Comparison of ENCODE assay signal across 18 cellular contexts in the genomic region with DNA sequence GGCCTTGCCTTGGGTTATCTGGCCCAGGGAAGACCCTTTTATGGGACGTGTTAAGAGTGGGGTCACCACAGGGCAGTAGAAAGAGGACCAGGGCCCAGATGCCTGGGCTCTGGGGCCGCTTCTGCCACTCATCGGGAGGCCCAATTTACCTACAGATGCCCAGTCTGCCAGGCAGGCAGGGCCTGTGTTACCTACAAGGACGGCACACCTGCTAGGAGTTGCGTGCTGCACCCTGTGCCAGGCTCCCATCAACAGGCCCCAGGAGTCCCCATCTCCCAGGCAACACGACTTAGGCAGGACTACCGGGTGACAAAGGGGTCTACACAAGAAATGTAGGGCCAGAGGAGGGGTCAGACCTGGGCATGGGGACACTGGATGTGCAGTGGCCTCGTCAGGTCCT. TPM values are rescaled to one million over a fixed set of nuclear protein-coding genes. Genes with fewer than 3 reads are reported as not detected.
A peak's percentile ranks its signal among the peaks of the same experiment; 100 is the strongest.
DNase-seq lines count a peak whose midpoint lies in the region; ATAC-seq and TF ChIP-seq lines count a peak whose summit lies in the region.
"Had no signal": no experiment of that assay in that cellular context is flagged by ENCODE, and none has a peak within 500 bp of the region (broad histone marks: within the 10 kb centered on the region; RNA-seq: fewer than 3 reads in every experiment).

No MANE protein-coding gene starts in this region.

- no peak for ATAC-seq in activated CD4-positive, alpha-beta T cell treated with anti-CD3 and anti-CD28 coated beads for 36 hours
- ATAC-seq in natural killer cell (no peak), HG02870 (IDR thresholded peaks at IDR 0.05; ENCODE audit: unreplicated experiment) (no peak)
- no peak for ATAC-seq in natural killer cell treated with Interleukin-12 subunit alpha and Interleukin-12 subunit beta and Interleukin-15 and Interleukin-18, amount 100 ng/mL, for 72 hours
- ATAC-seq: A549, PC-3 had no signal

- H3K9me3 ChIP-seq in transverse colon, result no peaks in the 10 kb centered on the region
- H3K9me3 ChIP-seq: A549, adrenal gland, vagina had no signal

- DNase-seq in activated CD4-positive, alpha-beta T cell treated with anti-CD3 and anti-CD28 coated beads for 36 hours, result no peak
- no peak for DNase-seq in activated CD4-positive, alpha-beta T cell treated with anti-CD3 and anti-CD28 coated beads, Interleukin-2, amount 10 ng/mL, durations not matched to agents 24 days and 14 days
- peak; percentile 7 for DNase-seq in natural killer cell
- no peak for DNase-seq in natural killer cell treated with Interleukin-12 subunit alpha and Interleukin-12 subunit beta and Interleukin-15 and Interleukin-18, amount 100 ng/mL, for 72 hours (ENCODE audit: low spot score)
- DNase-seq in islet precursor cell, result peak; percentile 36
- peak; percentile 3 for DNase-seq in transverse colon
- DNase-seq in stimulated activated naive CD4-positive, alpha-beta T cell treated with Interleukin-2 at 50 U/mL for 16 hours (lab: John Stamatoyannopoulos, UW), result no peak
- DNase-seq: central memory CD4-positive, alpha-beta T cell; NCI-H1092; PC-3; stimulated activated naive CD4-positive, alpha-beta T cell had no signal

- TF ChIP-seq CTCF in natural killer cell (IDR thresholded peaks at IDR 0.05) (no peak), transverse colon (IDR thresholded peaks at IDR 0.05) (no peak)

- TF ChIP-seq POLR2A in transverse colon (IDR thresholded peaks at IDR 0.05), result no peak

- H3K4me3 Mint-ChIP-seq in activated CD4-positive, alpha-beta T cell treated with anti-CD3 and anti-CD28 coated beads for 36 hours, result no peak overlapping the region
- H3K4me3 Mint-ChIP-seq in activated CD4-positive, alpha-beta T cell treated with anti-CD3 and anti-CD28 coated beads, Interleukin-2, amount 10 ng/mL, durations not matched to agents 24 days and 14 days, result no peak overlapping the region
- H3K4me3 Mint-ChIP-seq in natural killer cell, result no peak overlapping the region
- no peak overlapping the region for H3K4me3 Mint-ChIP-seq in natural killer cell treated with Interleukin-12 subunit alpha and Interleukin-12 subunit beta and Interleukin-15 and Interleukin-18, amount 100 ng/mL, for 72 hours

- no peaks in the 10 kb centered on the region for H3K4me1 Mint-ChIP-seq in activated CD4-positive, alpha-beta T cell treated with anti-CD3 and anti-CD28 coated beads for 36 hours
- no peaks in the 10 kb centered on the region for H3K4me1 Mint-ChIP-seq in activated CD4-positive, alpha-beta T cell treated with anti-CD3 and anti-CD28 coated beads, Interleukin-2, amount 10 ng/mL, durations not matched to agents 24 days and 14 days
- H3K4me1 Mint-ChIP-seq in natural killer cell, result peaks cover 0 to 33% of the 10 kb centered on the region in 2 donors
- H3K4me1 Mint-ChIP-seq in natural killer cell treated with Interleukin-12 subunit alpha and Interleukin-12 subunit beta and Interleukin-15 and Interleukin-18, amount 100 ng/mL, for 72 hours (ENCODE audit: low read depth in 2 of 2), result peaks cover 0 to 12% of the 10 kb centered on the region in 2 donors

- intact Hi-C loops in activated CD4-positive, alpha-beta T cell treated with anti-CD3 and anti-CD28 coated beads for 36 hours (cut with DNase I, micrococcal nuclease), result no loop called here
- intact Hi-C loops in activated CD4-positive, alpha-beta T cell treated with anti-CD3 and anti-CD28 coated beads, Interleukin-2, amount 10 ng/mL, durations not matched to agents 24 days and 14 days (cut with micrococcal nuclease), result no loop called here
- intact Hi-C loops in natural killer cell (cut with micrococcal nuclease) (no loop called here), transverse colon (cut with DNase I; ENCODE audit: low total_unique reads) (no loop called here)

- no peaks in the 10 kb centered on the region for H3K9me3 Mint-ChIP-seq in activated CD4-positive, alpha-beta T cell treated with anti-CD3 and anti-CD28 coated beads for 36 hours (ENCODE audit: low read depth)
- H3K9me3 Mint-ChIP-seq in activated CD4-positive, alpha-beta T cell treated with anti-CD3 and anti-CD28 coated beads, Interleukin-2, amount 10 ng/mL, durations not matched to agents 24 days and 14 days, result no peaks in the 10 kb centered on the region
- no peaks in the 10 kb centered on the region for H3K9me3 Mint-ChIP-seq in natural killer cell
- H3K9me3 Mint-ChIP-seq in natural killer cell treated with Interleukin-12 subunit alpha and Interleukin-12 subunit beta and Interleukin-15 and Interleukin-18, amount 100 ng/mL, for 72 hours, result no peaks in the 10 kb centered on the region

- H3K27ac Mint-ChIP-seq in activated CD4-positive, alpha-beta T cell treated with anti-CD3 and anti-CD28 coated beads for 36 hours, result peak overlapping the region; percentile 59
- H3K27ac Mint-ChIP-seq in activated CD4-positive, alpha-beta T cell treated with anti-CD3 and anti-CD28 coated beads, Interleukin-2, amount 10 ng/mL, durations not matched to agents 24 days and 14 days, result no peak overlapping the region
- H3K27ac Mint-ChIP-seq in natural killer cell, result peak overlapping the region in 1 of 2 donors; percentile 45
- H3K27ac Mint-ChIP-seq in natural killer cell treated with Interleukin-12 subunit alpha and Interleukin-12 subunit beta and Interleukin-15 and Interleukin-18, amount 100 ng/mL, for 72 hours, result peak overlapping the region in 1 of 2 donors; percentile 41

- WGBS in transverse colon (ENCODE audit: low coverage in 1 of 2), 2 donors, result 95% methylated on average over 8 of the region's 8 CpGs; no CpG with 5 or more reads in 1 of the 2 donors

- in situ Hi-C loops in transverse colon (cut with MboI; ENCODE audit: low pct_ligation_motif_present in 1 of 4, low pct_unique_long_range_greater_than_20kb in 1 of 4, low sequenced_read_pairs in 3 of 4), result no loop called here

- CTCF ChIA-PET in activated CD4-positive, alpha-beta T cell treated with anti-CD3 and anti-CD28 coated beads for 36 hours (lab: Charles Lee), result no interaction called here

- no peaks in the 10 kb centered on the region for H3K27me3 ChIP-seq in transverse colon
- H3K27me3 ChIP-seq: adrenal gland, vagina had no signal

- H3K36me3 Mint-ChIP-seq in activated CD4-positive, alpha-beta T cell treated with anti-CD3 and anti-CD28 coated beads for 36 hours (ENCODE audit: low read depth), result peaks cover 55% of the 10 kb centered on the region
- H3K36me3 Mint-ChIP-seq in activated CD4-positive, alpha-beta T cell treated with anti-CD3 and anti-CD28 coated beads, Interleukin-2, amount 10 ng/mL, durations not matched to agents 24 days and 14 days (ENCODE audit: low read depth), result peaks cover 62% of the 10 kb centered on the region
- H3K36me3 Mint-ChIP-seq in natural killer cell, result no peaks in the 10 kb centered on the region
- peaks cover 10% of the 10 kb centered on the region for H3K36me3 Mint-ChIP-seq in natural killer cell treated with Interleukin-12 subunit alpha and Interleukin-12 subunit beta and Interleukin-15 and Interleukin-18, amount 100 ng/mL, for 72 hours

- TF ChIP-seq EP300 in transverse colon (IDR thresholded peaks at IDR 0.05; ENCODE audit: low read depth), result no peak

- H3K27me3 Mint-ChIP-seq in activated CD4-positive, alpha-beta T cell treated with anti-CD3 and anti-CD28 coated beads for 36 hours, result no peaks in the 10 kb centered on the region
- no peaks in the 10 kb centered on the region for H3K27me3 Mint-ChIP-seq in activated CD4-positive, alpha-beta T cell treated with anti-CD3 and anti-CD28 coated beads, Interleukin-2, amount 10 ng/mL, durations not matched to agents 24 days and 14 days
- no peaks in the 10 kb centered on the region for H3K27me3 Mint-ChIP-seq in natural killer cell (ENCODE audit: low read depth in 2 of 2)
- H3K27me3 Mint-ChIP-seq in natural killer cell treated with Interleukin-12 subunit alpha and Interleukin-12 subunit beta and Interleukin-15 and Interleukin-18, amount 100 ng/mL, for 72 hours, result no peaks in the 10 kb centered on the region

- no peaks in the 10 kb centered on the region for H3K4me1 ChIP-seq in transverse colon
- H3K4me1 ChIP-seq: A549, adrenal gland, parathyroid adenoma, vagina had no signal

- H3K27ac ChIP-seq in transverse colon, result no peak overlapping the region
- H3K27ac ChIP-seq: A549, adrenal gland, C4-2B, KMS-11, parathyroid adenoma, vagina had no signal

- peaks cover 0 to 86% (median 44%) of the 10 kb centered on the region in 4 donors for H3K36me3 ChIP-seq in transverse colon

- no peak overlapping the region for H3K4me3 ChIP-seq in transverse colon
- H3K4me3 ChIP-seq: A549, adrenal gland, vagina had no signal

- POLR2A ChIA-PET in activated CD4-positive, alpha-beta T cell treated with anti-CD3 and anti-CD28 coated beads for 36 hours (lab: Charles Lee), result no interaction called here

RNA-seq across cellular contexts. Expression of gene WDR1, which starts 34.6 kb away (rescaled TPM):
- 100 to 1,000 TPM; 308 to 354 TPM for total RNA-seq in activated CD4-positive, alpha-beta T cell treated with anti-CD3 and anti-CD28 coated beads for 36 hours
- total RNA-seq in activated CD4-positive, alpha-beta T cell treated with anti-CD3 and anti-CD28 coated beads, Interleukin-2, amount 10 ng/mL, durations not matched to agents 24 days and 14 days, result 369 and 376 TPM in 2 replicates
- total RNA-seq in natural killer cell, result 100 to 1,000 TPM; 411 to 477 (median 468) TPM
- 100 to 1,000 TPM; 550 to 559 TPM for total RNA-seq in natural killer cell treated with Interleukin-12 subunit alpha and Interleukin-12 subunit beta and Interleukin-15 and Interleukin-18, amount 100 ng/mL, for 72 hours
- total RNA-seq in transverse colon, result 100 to 1,000 TPM; 196 to 268 (median 246) TPM

Comparison
In these comparisons a context has a peak if more than half of its experiments do, and no peak if none do; other contexts are left out.
1. DNase-seq: peak in natural killer cell (single experiment), islet precursor cell (single experiment) and transverse colon (single experiment); none in activated CD4-positive, alpha-beta T cell treated with anti-CD3 and anti-CD28 coated beads for 36 hours (single experiment), activated CD4-positive, alpha-beta T cell treated with anti-CD3 and anti-CD28 coated beads, Interleukin-2, amount 10 ng/mL, durations not matched to agents 24 days and 14 days (single experiment), natural killer cell treated with Interleukin-12 subunit alpha and Interleukin-12 subunit beta and Interleukin-15 and Interleukin-18, amount 100 ng/mL, for 72 hours (single experiment) and stimulated activated naive CD4-positive, alpha-beta T cell treated with Interleukin-2 at 50 U/mL for 16 hours (single experiment).